ENCODE assay signal across 8 cellular contexts in the genomic region with DNA sequence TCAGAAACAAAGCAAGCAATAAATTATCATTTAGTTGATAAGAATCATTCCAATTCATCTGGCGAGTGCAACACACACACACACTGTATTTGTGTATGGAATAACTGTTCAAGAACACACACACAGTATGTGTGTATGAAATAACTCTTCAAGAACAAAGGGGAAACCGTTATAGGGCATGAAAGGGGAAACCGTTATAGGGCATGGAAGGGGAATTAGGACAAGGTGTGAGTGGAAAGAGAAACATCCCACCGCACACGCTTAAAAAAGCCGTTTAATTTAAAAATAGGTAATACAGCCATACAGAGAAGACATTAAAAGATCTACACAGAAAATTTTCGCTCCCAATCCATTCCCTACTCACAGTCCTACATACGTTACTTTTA. TPM values are rescaled to one million over a fixed set of nuclear protein-coding genes. Genes with fewer than 3 reads are reported as not detected.
DNase-seq lines count a peak whose midpoint lies in the region; ATAC-seq, FAIRE-seq and TF ChIP-seq lines count a peak whose summit lies in the region.

No MANE protein-coding gene starts in this region.

- H3K9me3 ChIP-seq in CD4-positive, CD25-positive, alpha-beta regulatory T cell (ENCODE audit: control insufficient read depth in 2 of 2, low read length in 2 of 2): no peaks in the 10 kb centered on the region
- H3K9me3 ChIP-seq in GM12878 (replicated peaks; ENCODE audit: control insufficient read depth, insufficient read depth, low read length) (no peaks in the 10 kb centered on the region), mononuclear cell (ENCODE audit: low read depth, low read length) (no peaks in the 10 kb centered on the region)

- H3K4me3 Mint-ChIP-seq in CD4-positive, CD25-positive, alpha-beta regulatory T cell: peak overlapping the region; percentile 92 to 99 (median 95)

- CTCF ChIA-PET in GM12878 (lab: Yijun Ruan, JAX): interaction anchor here (2.1 kb wide), 1 partner anchor 19 kb away, joined by 6 read pairs; no protein-coding TSS in a partner anchor

- TF ChIP-seq CTCF in GM12878 (IDR thresholded peaks at IDR 0.05 in 2 of 3, conservative IDR thresholded peaks at IDR 0.05 in 1 of 3; ENCODE audit: control insufficient read depth in 2 of 3, extremely low read depth in 1 of 3, insufficient read depth in 1 of 3, low read depth in 3 of 3, low read length in 3 of 3): no peak

- no peak for TF ChIP-seq EP300 in GM12878 (IDR thresholded peaks at IDR 0.05; ENCODE audit: borderline replicate concordance in 1 of 2, control insufficient read depth in 1 of 2, low read depth in 2 of 2, low read length in 2 of 2)

- no peak for TF ChIP-seq RAD21 in GM12878 (IDR thresholded peaks at IDR 0.05; ENCODE audit: insufficient read depth, low read depth, low read length)

- RAD21 ChIA-PET in GM12878 (lab: Charles Lee; ENCODE audit: unreplicated experiment): interaction anchor here (1.0 kb wide), 1 partner anchor 223 kb away, joined by 3 read pairs; no protein-coding TSS in a partner anchor

- DNase-seq in CD4-positive, CD25-positive, alpha-beta regulatory T cell: peak in 1 of 3 donors; percentile 2
- no peak for DNase-seq in GM12878 (ENCODE audit: low read depth, low spot score)
- DNase-seq in effector CD8-positive, alpha-beta T cell (lab: John Stamatoyannopoulos, UW): no peak
- no peak for DNase-seq in kidney glomerular epithelial cell (lab: John Stamatoyannopoulos, UW)
- no peak for DNase-seq in activated CD4-positive, alpha-beta T cell treated with anti-CD3 and anti-CD28 coated beads for 4 hours
- no peak for DNase-seq in HPDE6-E6E7 (ENCODE audit: extremely low spot score)

- peak overlapping the region; percentile 93 to 97 (median 96) for H3K27ac Mint-ChIP-seq in CD4-positive, CD25-positive, alpha-beta regulatory T cell

- FAIRE-seq in GM12878 (lab: Jason Lieb, UNC): no peak

- TF ChIP-seq POLR2A in GM12878 (IDR thresholded peaks at IDR 0.05; ENCODE audit: low read depth, low read length): no peak

- SMC1A ChIA-PET in GM12878 (lab: Charles Lee; ENCODE audit: uncharacterized antibody, unreplicated experiment): no interaction called here

- peaks cover 4% of the 10 kb centered on the region for H3K36me3 Mint-ChIP-seq in CD4-positive, CD25-positive, alpha-beta regulatory T cell

- H3K27me3 Mint-ChIP-seq in CD4-positive, CD25-positive, alpha-beta regulatory T cell: no peaks in the 10 kb centered on the region

- H3K4me1 Mint-ChIP-seq in CD4-positive, CD25-positive, alpha-beta regulatory T cell: peaks cover 20 to 35% (median 28%) of the 10 kb centered on the region in 4 donors

- peak overlapping the region; percentile 66 for H3K4me2 ChIP-seq in GM12878 (ENCODE audit: control insufficient read depth, insufficient read depth)

- H3K4me3 ChIP-seq in CD4-positive, CD25-positive, alpha-beta regulatory T cell (ENCODE audit: low read depth, low read length): peak overlapping the region; percentile 98
- peak overlapping the region; percentile 71 for H3K4me3 ChIP-seq in GM12878
- peak overlapping the region; percentile 89 for H3K4me3 ChIP-seq in mononuclear cell (ENCODE audit: low read length)

- in situ Hi-C loops in GM12878 (cut with MboI): no loop called here

- WGBS in GM12878 (ENCODE audit: insufficient coverage, insufficient replicate concordance, low lambda C conversion rate, missing lambda C conversion rate): 3% methylated on average over 8 of the region's 8 CpGs

- H3K36me3 ChIP-seq in CD4-positive, CD25-positive, alpha-beta regulatory T cell (ENCODE audit: control insufficient read depth, insufficient read depth, low read length): peaks cover 17% of the 10 kb centered on the region
- H3K36me3 ChIP-seq in GM12878 (ENCODE audit: control insufficient read depth in 2 of 2, insufficient read depth in 2 of 2, low read length in 1 of 2): peaks cover 0 to under 1% of the 10 kb centered on the region in 2 experiments; a peak in 1 of 4 replicates

- peak overlapping the region; percentile 75 for H3K27ac ChIP-seq in CD4-positive, CD25-positive, alpha-beta regulatory T cell (ENCODE audit: insufficient read depth, low read length, poor library complexity, severe bottlenecking)
- H3K27ac ChIP-seq in GM12878 (ENCODE audit: control insufficient read depth, insufficient read depth): no peak overlapping the region

- H3K4me1 ChIP-seq in CD4-positive, CD25-positive, alpha-beta regulatory T cell (ENCODE audit: control insufficient read depth, insufficient read depth, low read length, poor library complexity, severe bottlenecking): peaks cover 27% of the 10 kb centered on the region
- H3K4me1 ChIP-seq in GM12878 (ENCODE audit: control insufficient read depth, insufficient read depth, low read length) (no peaks in the 10 kb centered on the region; the same call in 1 of the 2 replicates), mononuclear cell (ENCODE audit: insufficient read depth, low read length) (peaks cover 28% of the 10 kb centered on the region)

- intact Hi-C loops in GM12878 (cut with micrococcal nuclease; ENCODE audit: unreplicated experiment): no loop called here

- peaks cover 26% of the 10 kb centered on the region for H3K79me2 ChIP-seq in GM12878 (ENCODE audit: control insufficient read depth, insufficient read depth, low read length)

- H3K27me3 ChIP-seq in CD4-positive, CD25-positive, alpha-beta regulatory T cell (ENCODE audit: control insufficient read depth, insufficient read depth, low read length): no peaks in the 10 kb centered on the region
- no peaks in the 10 kb centered on the region for H3K27me3 ChIP-seq in GM12878 (replicated peaks in 1 of 2; ENCODE audit: control insufficient read depth in 2 of 2, insufficient read depth in 2 of 2, low read length in 1 of 2)
- no peaks in the 10 kb centered on the region for H3K27me3 ChIP-seq in mononuclear cell (ENCODE audit: insufficient read depth, low read length)

- H3K9me3 Mint-ChIP-seq in CD4-positive, CD25-positive, alpha-beta regulatory T cell: no peaks in the 10 kb centered on the region

- H2AFZ ChIP-seq in GM12878 (ENCODE audit: control insufficient read depth, low read depth, low read length): peak overlapping the region; percentile 54

- POLR2A ChIA-PET in GM12878 (lab: Charles Lee): no interaction called here

- H3K9ac ChIP-seq in GM12878 (ENCODE audit: control insufficient read depth, insufficient read depth, low read length): peak overlapping the region; percentile 41

- TSS peak; percentile 97 for BruUV-seq in GM12878 (replicated peaks; lab: Mats Ljungman, UMichigan)

- no peaks in the 10 kb centered on the region for H4K20me1 ChIP-seq in GM12878 (ENCODE audit: control insufficient read depth, insufficient read depth)

- no peak for ATAC-seq in CD4-positive, CD25-positive, alpha-beta regulatory T cell (ENCODE audit: low read depth in 2 of 2)
- ATAC-seq in HG03025 (IDR thresholded peaks at IDR 0.05; ENCODE audit: low FRiP score, unreplicated experiment): peak; percentile 3
- ATAC-seq in GM12878: no peak

TF ChIP-seq in GM12878, 131 proteins besides CTCF, POLR2A, EP300 and RAD21 (continues in another document):
- TF ChIP-seq GATAD2B (conservative IDR thresholded peaks at IDR 0.05; ENCODE audit: low read depth) (no peak), YBX1 (IDR thresholded peaks at IDR 0.05) (no peak), SREBF1 (IDR thresholded peaks at IDR 0.05; ENCODE audit: low read length) (no peak)

RNA-seq across cellular contexts. Expression of a gene that starts 0.6 kb away (rescaled TPM):
- 61.9 TPM for total RNA-seq in CD4-positive, CD25-positive, alpha-beta regulatory T cell
- polyA plus RNA-seq in CD4-positive, CD25-positive, alpha-beta regulatory T cell: 10 to 100 TPM; 82.6 to 99.4 (median 93.7) TPM
- total RNA-seq in GM12878 (2013; cell fraction: nucleolus; rRNA removed): 26.6 and 33.4 TPM in 2 replicates
- total RNA-seq in GM12878 (2014; rRNA removed) (45.6 and 56.0 TPM in 2 replicates), GM12878 (2014; rRNA removed; fragmentation: Illumina TruSeq; extraction: Trizol) (50.8 and 55.4 TPM in 2 replicates), GM12878 (2021) (58.3 and 61.4 TPM in 2 replicates), mononuclear cell (58.1 TPM)
- 23.5 TPM for polyA plus RNA-seq in GM12878 (2011; ENCODE audit: low read depth)
- polyA plus RNA-seq in GM12878 (2011; rRNA removed) (56.9 and 76.0 TPM in 2 replicates), GM12878 (2014; fragmentation: Illumina TruSeq; extraction: Trizol) (50.5 and 56.7 TPM in 2 replicates), GM12878 (2014; fragmentation: Nextera tagmentation; extraction: Ambion mirVana) (100 to 1,000 TPM in 1 of 2 experiments, 10 to 100 TPM in 1; 67.5 to 102 TPM), GM12878 (2014; rRNA removed) (43.2 and 55.1 TPM in 2 replicates), GM12878 (2016; fragmentation: Nextera tagmentation; extraction: Ambion mirVana) (100 to 1,000 TPM in 1 of 2 experiments, 10 to 100 TPM in 1; 98.3 to 102 TPM)
- polyA plus RNA-seq in GM12878 (2011; cell fraction: cytosol; rRNA removed): 31.8 and 39.5 TPM in 2 replicates
- polyA plus RNA-seq in GM12878 (2011; cell fraction: nucleus; rRNA removed): 11.6 and 16.5 TPM in 2 replicates
- 28.1 and 34.0 TPM in 2 replicates for polyA plus RNA-seq in GM12878 (2012)
- polyA minus RNA-seq in GM12878 (2011; rRNA and poly(A)+ RNA removed): 30.9 and 33.1 TPM in 2 replicates
- 16.4 and 28.1 TPM in 2 replicates for polyA minus RNA-seq in GM12878 (2011; cell fraction: cytosol; rRNA and poly(A)+ RNA removed)
- polyA minus RNA-seq in GM12878 (2011; cell fraction: nucleus; rRNA and poly(A)+ RNA removed): 21.3 and 40.7 TPM in 2 replicates

RNA-seq across cellular contexts. Expression of a gene that starts 18.2 kb away (rescaled TPM):
- total RNA-seq in CD4-positive, CD25-positive, alpha-beta regulatory T cell: 27.7 TPM
- 10 to 100 TPM; 60.4 to 82.5 (median 69.2) TPM for polyA plus RNA-seq in CD4-positive, CD25-positive, alpha-beta regulatory T cell
- 42.7 and 44.0 TPM in 2 replicates for total RNA-seq in GM12878 (2013; cell fraction: nucleolus; rRNA removed)
- total RNA-seq in GM12878 (2014; rRNA removed) (104 and 109 TPM in 2 replicates), GM12878 (2014; rRNA removed; fragmentation: Illumina TruSeq; extraction: Trizol) (145 and 157 TPM in 2 replicates), GM12878 (2021) (91.1 and 92.9 TPM in 2 replicates), mononuclear cell (33.1 TPM)
- polyA plus RNA-seq in GM12878 (2011; ENCODE audit: low read depth): 28.5 TPM
- polyA plus RNA-seq in GM12878 (2011; rRNA removed) (47.2 and 79.2 TPM in 2 replicates), GM12878 (2014; fragmentation: Illumina TruSeq; extraction: Trizol) (286 and 334 TPM in 2 replicates), GM12878 (2014; fragmentation: Nextera tagmentation; extraction: Ambion mirVana) (100 to 1,000 TPM; 156 to 171 TPM), GM12878 (2014; rRNA removed) (57.9 and 61.7 TPM in 2 replicates), GM12878 (2016; fragmentation: Nextera tagmentation; extraction: Ambion mirVana) (100 to 1,000 TPM; 164 to 183 TPM)
- 17.6 and 17.8 TPM in 2 replicates for polyA plus RNA-seq in GM12878 (2011; cell fraction: cytosol; rRNA removed)
- polyA plus RNA-seq in GM12878 (2011; cell fraction: nucleus; rRNA removed): 17.5 and 29.0 TPM in 2 replicates
- 45.2 and 56.4 TPM in 2 replicates for polyA plus RNA-seq in GM12878 (2012)
- polyA minus RNA-seq in GM12878 (2011; rRNA and poly(A)+ RNA removed): 16.8 TPM in 2 replicates
- polyA minus RNA-seq in GM12878 (2011; cell fraction: cytosol; rRNA and poly(A)+ RNA removed): 11.6 and 17.8 TPM in 2 replicates
- polyA minus RNA-seq in GM12878 (2011; cell fraction: nucleus; rRNA and poly(A)+ RNA removed): 7.7 and 19.3 TPM in 2 replicates
